ENCODE assay signal across 17 cellular contexts in the genomic region with DNA sequence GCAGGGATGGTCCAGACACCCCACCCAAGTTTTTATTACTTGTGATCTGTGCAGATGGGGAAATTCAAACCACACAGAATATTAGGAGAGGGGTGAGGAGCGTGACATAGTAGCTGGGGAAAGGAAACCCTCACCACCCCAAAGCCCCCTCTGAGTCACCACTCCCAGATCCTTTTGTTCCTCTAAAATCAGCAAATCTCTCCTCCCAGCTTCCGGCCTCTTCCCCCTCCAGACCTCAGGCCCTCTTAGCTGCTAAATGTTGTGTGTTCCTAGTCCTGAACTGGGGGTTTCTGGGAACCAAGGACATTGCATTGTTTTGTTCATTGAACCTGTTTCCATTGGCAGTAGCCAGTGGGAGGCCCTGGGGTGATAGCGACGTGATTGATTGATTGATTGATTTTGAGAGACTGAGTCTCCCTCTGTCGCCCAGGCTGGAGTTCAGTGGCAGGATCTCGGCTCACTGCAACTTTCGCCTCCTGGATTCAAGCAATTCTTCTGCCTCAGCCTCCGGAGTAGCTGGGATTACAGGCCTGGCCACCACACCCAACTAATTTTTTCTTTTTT. TPM values are rescaled to one million over a fixed set of nuclear protein-coding genes. Genes with fewer than 3 reads are reported as not detected.
A peak's percentile ranks its signal among the peaks of the same experiment; 100 is the strongest.
DNase-seq lines count a peak whose midpoint lies in the region; ATAC-seq and TF ChIP-seq lines count a peak whose summit lies in the region.
"Had no signal": no experiment of that assay in that cellular context is flagged by ENCODE, and none has a peak within 500 bp of the region (broad histone marks: within the 10 kb centered on the region; RNA-seq: fewer than 3 reads in every experiment).

No MANE protein-coding gene starts in this region.

- H3K36me3 ChIP-seq in iPS-20b (ENCODE audit: insufficient read depth, low read depth, low read length) (no peaks in the 10 kb centered on the region), upper lobe of right lung (no peaks in the 10 kb centered on the region)
- H3K36me3 ChIP-seq: BLaER1, heart left ventricle, uterus had no signal

- TF ChIP-seq CTCF in WTC11 (IDR thresholded peaks at IDR 0.05) (no peak), upper lobe of right lung (IDR thresholded peaks at IDR 0.05) (no peak)

- peak overlapping the region; percentile 45; the same call in 1 of the 2 replicates for H3K9ac ChIP-seq in iPS-20b (ENCODE audit: low read depth, low read length)
- H3K9ac ChIP-seq: BLaER1 had no signal

- H3K27me3 ChIP-seq in iPS-20b (ENCODE audit: insufficient read depth, low read length), result no peaks in the 10 kb centered on the region
- H3K27me3 ChIP-seq in upper lobe of right lung, result no peaks in the 10 kb centered on the region
- H3K27me3 ChIP-seq: BLaER1, heart left ventricle, uterus had no signal

- H3K4me1 ChIP-seq in iPS-20b (ENCODE audit: insufficient read depth, low read length) (peaks cover 15% of the 10 kb centered on the region; the same call in 1 of the 2 replicates), upper lobe of right lung (peaks cover 6% of the 10 kb centered on the region)
- H3K4me1 ChIP-seq: uterus had no signal

- H3K9me3 ChIP-seq in iPS-20b (ENCODE audit: insufficient read depth, low read depth, low read length), result no peaks in the 10 kb centered on the region
- no peaks in the 10 kb centered on the region for H3K9me3 ChIP-seq in upper lobe of right lung
- H3K9me3 ChIP-seq: BLaER1, heart left ventricle, uterus had no signal

- CTCF ChIA-PET in WTC11 (lab: Charles Lee), result interaction anchor here (0.6 to 5.3 kb wide), 7 partner anchors 48 to 177 kb away, joined by 3 to 56 read pairs (median 4); partner anchors contain the start of genes MORN3 and TMEM120B
- CTCF ChIA-PET in activated CD4-positive, alpha-beta T cell treated with anti-CD3 and anti-CD28 coated beads, Interleukin-2, amount 10 ng/mL, durations not matched to agents 7 days and 5 days (lab: Charles Lee), result interaction anchor here (1.1 to 1.9 kb wide), 4 partner anchors 17 to 120 kb away, joined by 3 to 4 read pairs (median 3); no protein-coding TSS in a partner anchor

- DNase-seq in Right ventricle myocardium inferior (ENCODE audit: missing footprints) (no peak), left ventricle myocardium superior (no peak), WTC11 (ENCODE audit: low spot score) (no peak), upper lobe of right lung (no peak), caudate nucleus (lab: John Stamatoyannopoulos, UW) (no peak)
- no peak for DNase-seq in activated T-helper 2 cell treated with anti-CD3 and anti-CD28 coated beads, Interferon-gamma antibody, Interleukin-2, Interleukin-4, amounts not matched to agents 10 μg/mL and 5 μg/mL and 100 μg/mL, durations not matched to agents 14 hours and 24 hours and 36 hours (ENCODE audit: low spot score)
- no peak for DNase-seq in activated CD4-positive, alpha-beta T cell treated with anti-CD3 and anti-CD28 coated beads, Interleukin-2, amount 10 ng/mL, durations not matched to agents 7 days and 5 days
- DNase-seq: activated CD4-positive, alpha-beta T cell treated with anti-CD3 and anti-CD28 coated beads, Interleukin-2, amount 50 U/mL, for 4 hours; activated naive CD4-positive, alpha-beta T cell treated with Interleukin-2 at 50 U/mL for 16 hours; heart left ventricle; NCI-H1092; NCI-H2029 treated with DMSO at 0.1 percent for 48 hours; NCI-H446 treated with DMSO at 0.1 percent for 48 hours; uterus had no signal

- intact Hi-C loops in Right ventricle myocardium inferior (cut with DNase I) (no loop called here), left ventricle myocardium superior (cut with micrococcal nuclease) (loop anchor here (10.0 kb wide), 1 partner anchor 56 kb away; no protein-coding TSS in a partner anchor), upper lobe of right lung (cut with DNase I) (no loop called here)
- intact Hi-C loops in activated T-helper 2 cell treated with anti-CD3 and anti-CD28 coated beads, Interferon-gamma antibody, Interleukin-2, Interleukin-4, amounts not matched to agents 10 μg/mL and 5 μg/mL and 100 μg/mL, durations not matched to agents 14 hours and 24 hours and 36 hours (cut with micrococcal nuclease), result no loop called here

- H3K4me1 Mint-ChIP-seq in WTC11, result peaks cover 22% of the 10 kb centered on the region
- peaks cover 11% of the 10 kb centered on the region for H3K4me1 Mint-ChIP-seq in activated T-helper 2 cell treated with anti-CD3 and anti-CD28 coated beads, Interferon-gamma antibody, Interleukin-2, Interleukin-4, amounts not matched to agents 10 μg/mL and 5 μg/mL and 100 μg/mL, durations not matched to agents 14 hours and 24 hours and 36 hours (ENCODE audit: low read depth)
- peaks cover 25% of the 10 kb centered on the region for H3K4me1 Mint-ChIP-seq in activated CD4-positive, alpha-beta T cell treated with anti-CD3 and anti-CD28 coated beads, Interleukin-2, amount 10 ng/mL, durations not matched to agents 7 days and 5 days

- H3K4me3 ChIP-seq in iPS-20b (ENCODE audit: low read length) (no peak overlapping the region), upper lobe of right lung (no peak overlapping the region)
- H3K4me3 ChIP-seq: BLaER1, heart left ventricle, uterus had no signal

- H3K27ac Mint-ChIP-seq in WTC11, result peak overlapping the region; percentile 91
- no peak overlapping the region for H3K27ac Mint-ChIP-seq in activated T-helper 2 cell treated with anti-CD3 and anti-CD28 coated beads, Interferon-gamma antibody, Interleukin-2, Interleukin-4, amounts not matched to agents 10 μg/mL and 5 μg/mL and 100 μg/mL, durations not matched to agents 14 hours and 24 hours and 36 hours
- H3K27ac Mint-ChIP-seq in activated CD4-positive, alpha-beta T cell treated with anti-CD3 and anti-CD28 coated beads, Interleukin-2, amount 10 ng/mL, durations not matched to agents 7 days and 5 days, result no peak overlapping the region

- no peak overlapping the region for H3K4me3 Mint-ChIP-seq in WTC11
- no peak overlapping the region for H3K4me3 Mint-ChIP-seq in activated T-helper 2 cell treated with anti-CD3 and anti-CD28 coated beads, Interferon-gamma antibody, Interleukin-2, Interleukin-4, amounts not matched to agents 10 μg/mL and 5 μg/mL and 100 μg/mL, durations not matched to agents 14 hours and 24 hours and 36 hours (ENCODE audit: low read depth)
- H3K4me3 Mint-ChIP-seq in activated CD4-positive, alpha-beta T cell treated with anti-CD3 and anti-CD28 coated beads, Interleukin-2, amount 10 ng/mL, durations not matched to agents 7 days and 5 days, result no peak overlapping the region

- H3K27ac ChIP-seq in iPS-20b (ENCODE audit: low read length) (no peak overlapping the region), upper lobe of right lung (no peak overlapping the region), caudate nucleus (ENCODE audit: low read depth, low read length) (no peak overlapping the region)
- H3K27ac ChIP-seq: BLaER1, uterus had no signal

- no peaks in the 10 kb centered on the region for H3K9me3 Mint-ChIP-seq in WTC11
- H3K9me3 Mint-ChIP-seq in activated T-helper 2 cell treated with anti-CD3 and anti-CD28 coated beads, Interferon-gamma antibody, Interleukin-2, Interleukin-4, amounts not matched to agents 10 μg/mL and 5 μg/mL and 100 μg/mL, durations not matched to agents 14 hours and 24 hours and 36 hours, result no peaks in the 10 kb centered on the region
- H3K9me3 Mint-ChIP-seq in activated CD4-positive, alpha-beta T cell treated with anti-CD3 and anti-CD28 coated beads, Interleukin-2, amount 10 ng/mL, durations not matched to agents 7 days and 5 days, result no peaks in the 10 kb centered on the region

- H3K36me3 Mint-ChIP-seq in WTC11, result no peaks in the 10 kb centered on the region
- H3K36me3 Mint-ChIP-seq in activated T-helper 2 cell treated with anti-CD3 and anti-CD28 coated beads, Interferon-gamma antibody, Interleukin-2, Interleukin-4, amounts not matched to agents 10 μg/mL and 5 μg/mL and 100 μg/mL, durations not matched to agents 14 hours and 24 hours and 36 hours (ENCODE audit: low read depth), result peaks cover 5% of the 10 kb centered on the region
- H3K36me3 Mint-ChIP-seq in activated CD4-positive, alpha-beta T cell treated with anti-CD3 and anti-CD28 coated beads, Interleukin-2, amount 10 ng/mL, durations not matched to agents 7 days and 5 days (ENCODE audit: low read depth), result no peaks in the 10 kb centered on the region

- ATAC-seq in Right ventricle myocardium inferior (peak; percentile 27), left ventricle myocardium superior (no peak), WTC11 (peak; percentile 64), upper lobe of right lung (peak; percentile 23)

- no peaks in the 10 kb centered on the region for H3K27me3 Mint-ChIP-seq in WTC11 (ENCODE audit: low read depth)
- H3K27me3 Mint-ChIP-seq in activated T-helper 2 cell treated with anti-CD3 and anti-CD28 coated beads, Interferon-gamma antibody, Interleukin-2, Interleukin-4, amounts not matched to agents 10 μg/mL and 5 μg/mL and 100 μg/mL, durations not matched to agents 14 hours and 24 hours and 36 hours (ENCODE audit: low read depth), result no peaks in the 10 kb centered on the region
- H3K27me3 Mint-ChIP-seq in activated CD4-positive, alpha-beta T cell treated with anti-CD3 and anti-CD28 coated beads, Interleukin-2, amount 10 ng/mL, durations not matched to agents 7 days and 5 days, result no peaks in the 10 kb centered on the region

- POLR2A ChIA-PET in WTC11 (lab: Charles Lee), result interaction anchor here (0.6 to 1.2 kb wide), 5 partner anchors 8 to 44 kb away, joined by 3 to 5 read pairs (median 3); no protein-coding TSS in a partner anchor
- POLR2A ChIA-PET in activated CD4-positive, alpha-beta T cell treated with anti-CD3 and anti-CD28 coated beads, Interleukin-2, amount 10 ng/mL, durations not matched to agents 7 days and 5 days (lab: Charles Lee), result interaction anchor here (0.7 kb wide), 1 partner anchor 62 kb away, joined by 3 read pairs; no protein-coding TSS in a partner anchor

RNA-seq across cellular contexts. Expression of gene ORAI1, which starts 5.9 kb away (rescaled TPM):
- 11.5 TPM for total RNA-seq in Right ventricle myocardium inferior
- total RNA-seq in left ventricle myocardium superior, result 10.1 TPM
- 27.7 to 28.9 TPM (median 28.6 TPM) in 3 replicates for total RNA-seq in WTC11 (2021)
- 32.4 TPM for total RNA-seq in upper lobe of right lung
- total RNA-seq in activated T-helper 2 cell treated with anti-CD3 and anti-CD28 coated beads, Interferon-gamma antibody, Interleukin-2, Interleukin-4, amounts not matched to agents 10 μg/mL and 5 μg/mL and 100 μg/mL, durations not matched to agents 14 hours and 24 hours and 36 hours, result 47.6 and 52.6 TPM in 2 replicates
- 10 to 100 TPM; 66.4 to 70.8 TPM for total RNA-seq in activated CD4-positive, alpha-beta T cell treated with anti-CD3 and anti-CD28 coated beads, Interleukin-2, amount 10 ng/mL, durations not matched to agents 7 days and 5 days

RNA-seq across cellular contexts. Expression of gene KDM2B, which starts 39.6 kb away (rescaled TPM):
- total RNA-seq in Right ventricle myocardium inferior (13.1 TPM), left ventricle myocardium superior (14.1 TPM), WTC11 (2021) (147 to 155 TPM (median 152 TPM) in 3 replicates), upper lobe of right lung (35.4 TPM)
- total RNA-seq in activated T-helper 2 cell treated with anti-CD3 and anti-CD28 coated beads, Interferon-gamma antibody, Interleukin-2, Interleukin-4, amounts not matched to agents 10 μg/mL and 5 μg/mL and 100 μg/mL, durations not matched to agents 14 hours and 24 hours and 36 hours, result 56.2 and 59.3 TPM in 2 replicates
- 10 to 100 TPM; 66.2 to 72.7 TPM for total RNA-seq in activated CD4-positive, alpha-beta T cell treated with anti-CD3 and anti-CD28 coated beads, Interleukin-2, amount 10 ng/mL, durations not matched to agents 7 days and 5 days

RNA-seq across cellular contexts. Expression of gene MORN3, which starts 49.0 kb away (rescaled TPM):
- total RNA-seq in Right ventricle myocardium inferior, result 0.11 TPM
- total RNA-seq in left ventricle myocardium superior, result not detected
- total RNA-seq in WTC11 (2021), result 0.37 to 0.80 TPM (median 0.50 TPM) in 3 replicates
- total RNA-seq in upper lobe of right lung, result 0.67 TPM
- total RNA-seq in activated T-helper 2 cell treated with anti-CD3 and anti-CD28 coated beads, Interferon-gamma antibody, Interleukin-2, Interleukin-4, amounts not matched to agents 10 μg/mL and 5 μg/mL and 100 μg/mL, durations not matched to agents 14 hours and 24 hours and 36 hours, result 0.34 and 0.37 TPM in 2 replicates
- 1 to 10 TPM; 3.0 to 3.5 TPM for total RNA-seq in activated CD4-positive, alpha-beta T cell treated with anti-CD3 and anti-CD28 coated beads, Interleukin-2, amount 10 ng/mL, durations not matched to agents 7 days and 5 days
- total RNA-seq: mesenteric fat pad had no signal
